Comparison of ENCODE assay signal across 14 cellular contexts in genomic region chr3:133884547-133885240, GRCh38. TPM values are rescaled to one million over a fixed set of nuclear protein-coding genes. Genes with fewer than 3 reads are reported as not detected.
A peak's percentile ranks its signal among the peaks of the same experiment; 100 is the strongest.
DNase-seq lines count a peak whose midpoint lies in the region; ATAC-seq and TF ChIP-seq lines count a peak whose summit lies in the region.
"Had no signal": no experiment of that assay in that cellular context is flagged by ENCODE, and none has a peak within 500 bp of the region (broad histone marks: within the 10 kb centered on the region; RNA-seq: fewer than 3 reads in every experiment).

No MANE protein-coding gene starts in this region.

- DNase-seq in AG20443 (ENCODE audit: low spot score) (peak; percentile 3), GM13976 (ENCODE audit: low spot score) (peak; percentile 4), islet precursor cell (peak; percentile 22), posterior vena cava (ENCODE audit: low spot score) (peak; percentile 55)
- DNase-seq in activated CD4-positive, alpha-beta memory T cell treated with anti-CD3 and anti-CD28 coated beads for 36 hours: no peak
- DNase-seq: BE2C; CD4-positive, alpha-beta memory T cell; DMS153; DMS79 treated with DMSO at 0.1 percent for 48 hours; EL; HCEC 1CT; HFFc6 had no signal

- no peak overlapping the region for H3K4me3 Mint-ChIP-seq in activated CD4-positive, alpha-beta memory T cell treated with anti-CD3 and anti-CD28 coated beads for 36 hours
- H3K4me3 Mint-ChIP-seq: CD4-positive, alpha-beta memory T cell; HFFc6 had no signal

- H3K36me3 Mint-ChIP-seq in activated CD4-positive, alpha-beta memory T cell treated with anti-CD3 and anti-CD28 coated beads for 36 hours: no peaks in the 10 kb centered on the region
- H3K36me3 Mint-ChIP-seq: CD4-positive, alpha-beta memory T cell had no signal

- in situ Hi-C loops in GM13976 (cut with MboI; ENCODE audit: low sequenced_read_pairs, unreplicated experiment): no loop called here

- no peaks in the 10 kb centered on the region for H3K9me3 Mint-ChIP-seq in activated CD4-positive, alpha-beta memory T cell treated with anti-CD3 and anti-CD28 coated beads for 36 hours
- H3K9me3 Mint-ChIP-seq: HFFc6 had no signal

- POLR2A ChIA-PET in activated CD4-positive, alpha-beta memory T cell treated with anti-CD3 and anti-CD28 coated beads for 36 hours (lab: Charles Lee): no interaction called here

- intact Hi-C loops in posterior vena cava (cut with DNase I): no loop called here
- intact Hi-C loops in activated CD4-positive, alpha-beta memory T cell treated with anti-CD3 and anti-CD28 coated beads for 36 hours (cut with micrococcal nuclease): no loop called here

- ATAC-seq in GM18868 (IDR thresholded peaks at IDR 0.05; ENCODE audit: unreplicated experiment) (no peak), GM18867 (IDR thresholded peaks at IDR 0.05; ENCODE audit: unreplicated experiment) (no peak)

- no peaks in the 10 kb centered on the region for H3K27me3 Mint-ChIP-seq in activated CD4-positive, alpha-beta memory T cell treated with anti-CD3 and anti-CD28 coated beads for 36 hours

- CTCF ChIA-PET in activated CD4-positive, alpha-beta memory T cell treated with anti-CD3 and anti-CD28 coated beads for 36 hours (lab: Charles Lee): no interaction called here

- peaks cover 26% of the 10 kb centered on the region for H3K4me1 Mint-ChIP-seq in activated CD4-positive, alpha-beta memory T cell treated with anti-CD3 and anti-CD28 coated beads for 36 hours (ENCODE audit: low read depth)

- no peak for TF ChIP-seq CTCF in GM13976 (IDR thresholded peaks at IDR 0.05; ENCODE audit: borderline replicate concordance, control extremely low read depth, extremely low read depth, insufficient read depth, missing control alignments)

- no peak overlapping the region for H3K27ac Mint-ChIP-seq in activated CD4-positive, alpha-beta memory T cell treated with anti-CD3 and anti-CD28 coated beads for 36 hours
- H3K27ac Mint-ChIP-seq: HFFc6 had no signal

RNA-seq across cellular contexts. Expression of gene RAB6B, which starts 11.0 kb away (rescaled TPM):
- total RNA-seq in posterior vena cava: 1 to 10 TPM; 6.9 to 8.9 TPM
- total RNA-seq in activated CD4-positive, alpha-beta memory T cell treated with anti-CD3 and anti-CD28 coated beads for 36 hours: 1 to 10 TPM; 2.7 to 3.9 TPM
